21 cellular contexts compared by ENCODE assay signal in the genomic region with DNA sequence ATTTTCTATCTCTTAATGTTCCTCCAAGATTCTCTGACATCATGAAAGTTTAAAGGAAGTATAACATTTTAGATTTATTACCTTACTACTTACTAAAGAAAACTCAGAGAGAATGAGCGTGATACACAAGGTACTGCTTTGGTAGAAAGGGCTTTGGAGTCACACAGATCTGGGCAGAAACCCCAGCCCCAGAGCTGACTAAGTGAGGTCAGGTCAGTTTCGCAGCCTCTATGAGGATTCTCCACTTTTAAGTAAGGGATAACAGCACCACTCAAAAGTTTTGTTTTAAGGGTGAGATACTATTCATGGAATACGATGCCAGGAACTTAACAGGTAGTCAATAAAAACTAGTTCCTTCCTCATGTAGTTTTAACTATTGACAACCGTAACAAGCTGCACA.
A peak's percentile ranks its signal among the peaks of the same experiment; 100 is the strongest.
DNase-seq lines count a peak whose midpoint lies in the region; ATAC-seq and TF ChIP-seq lines count a peak whose summit lies in the region.
"Had no signal": no experiment of that assay in that cellular context is flagged by ENCODE, and none has a peak within 500 bp of the region (broad histone marks: within the 10 kb centered on the region; RNA-seq: fewer than 3 reads in every experiment).

No MANE protein-coding gene starts in this region.

- intact Hi-C loops in breast epithelium (cut with DNase I; ENCODE audit: low total_unique reads): no loop called here
- intact Hi-C loops in MCF 10A (cut with micrococcal nuclease): no loop called here
- intact Hi-C loops in body of pancreas (cut with DNase I): no loop called here

- no peaks in the 10 kb centered on the region for H3K4me1 Mint-ChIP-seq in MCF 10A (ENCODE audit: insufficient read depth, unreplicated experiment)
- H3K4me1 Mint-ChIP-seq: CD4-positive, CD25-positive, alpha-beta regulatory T cell had no signal

- no peaks in the 10 kb centered on the region for H3K27me3 ChIP-seq in breast epithelium
- H3K27me3 ChIP-seq in body of pancreas: no peaks in the 10 kb centered on the region
- H3K27me3 ChIP-seq: BLaER1, MG63 had no signal

- no peaks in the 10 kb centered on the region for H3K9me3 ChIP-seq in breast epithelium
- no peaks in the 10 kb centered on the region for H3K9me3 ChIP-seq in body of pancreas
- H3K9me3 ChIP-seq: BLaER1, MG63 had no signal

- DNase-seq in breast epithelium (ENCODE audit: low spot score in 2 of 2) (no peak), MCF 10A (ENCODE audit: unreplicated experiment) (no peak), iris pigment epithelial cell (ENCODE audit: low read depth) (peak; percentile 46), skeletal muscle cell (ENCODE audit: low read depth) (peak; percentile 68), body of pancreas (no peak), KG1 (lab: John Stamatoyannopoulos, UW) (no peak), A172 (ENCODE audit: low spot score) (no peak)
- no peak for DNase-seq in stimulated activated CD4-positive, alpha-beta T cell treated with anti-CD3 and anti-CD28 coated beads, Interleukin-12 subunit alpha, Interleukin-12 subunit beta, amount 100 ng/mL, for 4 hours
- DNase-seq: 8988T; CD4-positive, CD25-positive, alpha-beta regulatory T cell; DMS153; DND-41; Kasumi-1; MG63; NCI-H1417; NCI-H1694; NCI-H2029 treated with DMSO at 0.1 percent for 48 hours; NCI-H526 treated with DMSO at 0.1 percent for 48 hours; Right ventricle myocardium superior; RPMI8226 had no signal

- no TSS peak for BruUV-seq in MCF 10A (replicated peaks; lab: Mats Ljungman, UMichigan)

- H3K36me3 ChIP-seq in breast epithelium: no peaks in the 10 kb centered on the region
- no peaks in the 10 kb centered on the region for H3K36me3 ChIP-seq in body of pancreas (replicated peaks in 1 of 2; ENCODE audit: insufficient read depth in 1 of 2, low read depth in 2 of 2)
- H3K36me3 ChIP-seq: BLaER1, MG63 had no signal

- WGBS in body of pancreas, 2 donors: 77 to 85% methylated on average over 4 of the region's 4 CpGs

- no peak for ATAC-seq in body of pancreas

- H3K27ac ChIP-seq in breast epithelium (peak overlapping the region; percentile 52 to 61), body of pancreas (no peak overlapping the region)
- H3K27ac ChIP-seq: BLaER1 had no signal

- H3K36me3 Mint-ChIP-seq in MCF 10A (ENCODE audit: insufficient read depth, unreplicated experiment): no peaks in the 10 kb centered on the region
- H3K36me3 Mint-ChIP-seq: CD4-positive, CD25-positive, alpha-beta regulatory T cell had no signal

- TF ChIP-seq CTCF in breast epithelium (IDR thresholded peaks at IDR 0.05) (no peak), MCF 10A (IDR thresholded peaks at IDR 0.05; ENCODE audit: unreplicated experiment) (no peak), body of pancreas (IDR thresholded peaks at IDR 0.05) (no peak)

- no peak overlapping the region for H3K4me3 Mint-ChIP-seq in MCF 10A (ENCODE audit: unreplicated experiment)
- H3K4me3 Mint-ChIP-seq: CD4-positive, CD25-positive, alpha-beta regulatory T cell had no signal

- CTCF ChIA-PET in MCF 10A (lab: Yijun Ruan, JAX): interaction anchor here (1.0 to 9.0 kb wide), 4 partner anchors 9 to 317 kb away, joined by 3 to 85 read pairs (median 7); partner anchors contain the start of gene CLDN11

- POLR2A ChIA-PET in MCF 10A (lab: Yijun Ruan, JAX): interaction anchor here (0.6 kb wide), 1 partner anchor 160 kb away, joined by 3 read pairs; no protein-coding TSS in a partner anchor

- no peaks in the 10 kb centered on the region for H3K27me3 Mint-ChIP-seq in MCF 10A (ENCODE audit: insufficient read depth, unreplicated experiment)

- H3K4me1 ChIP-seq in breast epithelium: no peaks in the 10 kb centered on the region
- no peaks in the 10 kb centered on the region for H3K4me1 ChIP-seq in body of pancreas
- H3K4me1 ChIP-seq: BLaER1 had no signal

- no peaks in the 10 kb centered on the region for H3K9me3 Mint-ChIP-seq in MCF 10A (ENCODE audit: unreplicated experiment)
- H3K9me3 Mint-ChIP-seq: CD4-positive, CD25-positive, alpha-beta regulatory T cell had no signal

- H3K27ac Mint-ChIP-seq in MCF 10A (ENCODE audit: low read depth, unreplicated experiment): no peak overlapping the region
- H3K27ac Mint-ChIP-seq: CD4-positive, CD25-positive, alpha-beta regulatory T cell had no signal

- TF ChIP-seq POLR2A in breast epithelium (IDR thresholded peaks at IDR 0.05) (no peak), body of pancreas (IDR thresholded peaks at IDR 0.05) (no peak)

- no peak overlapping the region for H3K4me3 ChIP-seq in breast epithelium
- H3K4me3 ChIP-seq in skeletal muscle cell (ENCODE audit: low read depth, low read length): no peak overlapping the region
- no peak overlapping the region for H3K4me3 ChIP-seq in body of pancreas
- H3K4me3 ChIP-seq: BLaER1, MG63 had no signal

Comparison
In these comparisons a context has a peak if more than half of its experiments do, and no peak if none do; other contexts are left out.
1. DNase-seq: peak in iris pigment epithelial cell (single experiment) and skeletal muscle cell (single experiment); none in breast epithelium (0 of 2), MCF 10A (single experiment), body of pancreas (0 of 4), KG1 (single experiment), A172 (single experiment) and stimulated activated CD4-positive, alpha-beta T cell treated with anti-CD3 and anti-CD28 coated beads, Interleukin-12 subunit alpha, Interleukin-12 subunit beta, amount 100 ng/mL, for 4 hours (single experiment).
2. H3K27ac ChIP-seq: peak in breast epithelium (2 of 2); none in body of pancreas (0 of 4).